Comparison of ENCODE assay signal across 13 cellular contexts in the genomic region with DNA sequence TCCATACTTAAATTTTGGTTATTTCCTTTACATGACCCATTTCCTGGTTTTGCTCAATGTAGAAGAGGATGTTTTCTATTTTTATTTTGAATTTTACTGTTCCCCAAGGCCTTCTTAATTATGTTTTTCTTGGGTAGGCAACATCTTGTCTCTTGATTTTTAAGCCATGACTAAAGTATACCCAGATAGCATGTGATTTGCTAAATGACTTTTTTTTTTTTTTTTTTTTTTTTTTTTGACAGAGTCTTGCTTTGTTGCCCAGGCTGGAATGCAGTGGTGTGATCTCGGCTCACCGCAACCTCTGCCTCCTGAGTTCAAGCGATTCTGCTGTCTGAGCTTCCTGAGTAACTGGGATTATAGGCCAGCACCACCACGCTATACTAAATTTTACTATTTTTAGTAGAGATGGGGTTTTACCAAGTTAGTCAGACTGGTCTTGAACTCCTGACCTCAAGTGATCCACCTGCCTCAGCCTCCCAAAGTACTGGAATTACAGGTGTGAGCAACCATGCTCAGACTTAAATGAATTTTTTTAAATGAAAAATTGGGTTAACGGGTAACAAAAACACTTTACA.
"Had no signal": no experiment of that assay in that cellular context is flagged by ENCODE, and none has a peak within 500 bp of the region (broad histone marks: within the 10 kb centered on the region; RNA-seq: fewer than 3 reads in every experiment).

No MANE protein-coding gene starts in this region.

- DNase-seq: activated CD4-positive, alpha-beta memory T cell treated with anti-CD3 and anti-CD28 coated beads, Interleukin-2, amount 10 ng/mL, durations not matched to agents 7 days and 5 days; activated CD8-positive, alpha-beta memory T cell treated with anti-CD3 and anti-CD28 coated beads, Interleukin-2, amount 50 U/mL, for 4 hours; activated gamma-delta T cell treated with Interleukin-2 at 50 U/mL for 16 hours; activated naive CD8-positive, alpha-beta T cell treated with anti-CD3 and anti-CD28 coated beads for 36 hours; activated T-cell treated with anti-CD3 and anti-CD28 coated beads, Interleukin-2, amount 50 U/mL, for 72 hours; aorta; left cardiac atrium; naive thymus-derived CD4-positive, alpha-beta T cell; stimulated activated CD4-positive, alpha-beta T cell treated with anti-CD3 and anti-CD28 coated beads, Interleukin-15, amount 100 ng/mL, for 24 hours; stimulated activated CD4-positive, alpha-beta T cell treated with anti-CD3 and anti-CD28 coated beads, Interleukin-4, amount 100 ng/mL, for 4 hours; stomach; thyroid gland had no signal

- ATAC-seq: activated T-cell treated with anti-CD3 and anti-CD28 coated beads, Interleukin-2, amount 50 U/mL, for 72 hours; left cardiac atrium; naive thymus-derived CD4-positive, alpha-beta T cell had no signal

- H3K27ac ChIP-seq: thyroid gland, vagina had no signal
